In the genomic region with DNA sequence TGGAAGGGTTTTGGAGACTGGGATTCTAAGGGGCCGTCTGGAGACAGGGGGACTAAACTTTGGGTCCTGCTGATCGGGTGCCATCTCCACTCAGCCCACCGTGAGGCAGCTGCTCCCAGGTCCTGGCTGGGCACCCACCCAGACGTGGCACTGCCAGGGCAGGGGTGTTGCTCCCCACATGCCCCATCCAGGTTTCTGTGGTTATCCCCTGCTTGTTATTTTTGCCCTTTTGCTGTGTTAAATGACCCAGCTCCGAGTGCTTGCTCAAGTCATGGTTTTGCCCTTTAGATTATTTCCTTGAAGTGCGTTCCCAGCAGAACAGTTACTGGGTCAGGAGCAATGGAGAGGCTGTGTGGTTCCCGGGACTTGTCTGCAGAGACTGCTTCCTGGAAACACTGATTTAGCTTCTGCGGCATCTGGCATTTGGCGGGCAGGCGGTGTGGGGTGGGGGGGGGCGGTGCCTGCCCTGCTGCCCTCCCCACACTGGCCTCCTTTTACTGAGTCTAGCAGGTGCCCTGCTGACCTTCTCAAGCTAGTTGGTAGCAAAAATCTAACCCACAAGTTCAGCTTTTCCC, we compare ENCODE assay signal across 1 cellular context.
TF ChIP-seq lines count a peak whose summit lies in the region.

No MANE protein-coding gene starts in this region.

TF ChIP-seq in A549, 52 proteins besides CTCF, POLR2A, EP300 and RAD21:
- TF ChIP-seq CHD4 (IDR thresholded peaks at IDR 0.05; ENCODE audit: borderline replicate concordance) = no peak
- no peak for TF ChIP-seq CEBPB (IDR thresholded peaks at IDR 0.05)
- TF ChIP-seq, protein P1, sequence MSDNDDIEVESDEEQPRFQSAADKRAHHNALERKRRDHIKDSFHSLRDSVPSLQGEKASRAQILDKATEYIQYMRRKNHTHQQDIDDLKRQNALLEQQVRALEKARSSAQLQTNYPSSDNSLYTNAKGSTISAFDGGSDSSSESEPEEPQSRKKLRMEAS (IDR thresholded peaks at IDR 0.05) = no peak
- no peak for TF ChIP-seq HOXB13 (CRISPR knock-in tag; IDR thresholded peaks at IDR 0.05; ENCODE audit: low read depth)
- TF ChIP-seq ZSCAN20 (CRISPR knock-in tag; IDR thresholded peaks at IDR 0.05) = no peak
- TF ChIP-seq ZFP36 (IDR thresholded peaks at IDR 0.05; ENCODE audit: borderline replicate concordance, partially characterized antibody) = no peak
- no peak for TF ChIP-seq MAFK (IDR thresholded peaks at IDR 0.05; ENCODE audit: partially characterized antibody)
- TF ChIP-seq CHD2 (IDR thresholded peaks at IDR 0.05; ENCODE audit: low read length, partially characterized antibody) = no peak
- no peak for TF ChIP-seq KDM5A (IDR thresholded peaks at IDR 0.05)
- TF ChIP-seq BHLHE40 (IDR thresholded peaks at IDR 0.05; ENCODE audit: low read depth, low read length) = no peak
- TF ChIP-seq KDM1A (IDR thresholded peaks at IDR 0.05; ENCODE audit: low read depth) = no peak
- TF ChIP-seq SMC3 (IDR thresholded peaks at IDR 0.05) = no peak
- no peak for TF ChIP-seq JUN (IDR thresholded peaks at IDR 0.05)
- TF ChIP-seq NFE2L2 (conservative IDR thresholded peaks at IDR 0.05; ENCODE audit: low read length) = no peak
- no peak for TF ChIP-seq RFX5 (IDR thresholded peaks at IDR 0.05)
- TF ChIP-seq FOXS1 (CRISPR knock-in tag; IDR thresholded peaks at IDR 0.05) = no peak
